ENCODE assay signal across 1 cellular context in genomic region chrX:53093177-53093655, GRCh38.
TF ChIP-seq lines count a peak whose summit lies in the region.

No MANE protein-coding gene starts in this region.

TF ChIP-seq in SK-N-SH treated with all-trans-retinoic acid at 6 μM for 48 hours, 23 proteins besides CTCF, POLR2A, EP300 and RAD21 (continued from another document):
- TF ChIP-seq CREB5 (CRISPR knock-in tag; IDR thresholded peaks at IDR 0.05; ENCODE audit: low read depth), result no peak
- TF ChIP-seq, protein P1, sequence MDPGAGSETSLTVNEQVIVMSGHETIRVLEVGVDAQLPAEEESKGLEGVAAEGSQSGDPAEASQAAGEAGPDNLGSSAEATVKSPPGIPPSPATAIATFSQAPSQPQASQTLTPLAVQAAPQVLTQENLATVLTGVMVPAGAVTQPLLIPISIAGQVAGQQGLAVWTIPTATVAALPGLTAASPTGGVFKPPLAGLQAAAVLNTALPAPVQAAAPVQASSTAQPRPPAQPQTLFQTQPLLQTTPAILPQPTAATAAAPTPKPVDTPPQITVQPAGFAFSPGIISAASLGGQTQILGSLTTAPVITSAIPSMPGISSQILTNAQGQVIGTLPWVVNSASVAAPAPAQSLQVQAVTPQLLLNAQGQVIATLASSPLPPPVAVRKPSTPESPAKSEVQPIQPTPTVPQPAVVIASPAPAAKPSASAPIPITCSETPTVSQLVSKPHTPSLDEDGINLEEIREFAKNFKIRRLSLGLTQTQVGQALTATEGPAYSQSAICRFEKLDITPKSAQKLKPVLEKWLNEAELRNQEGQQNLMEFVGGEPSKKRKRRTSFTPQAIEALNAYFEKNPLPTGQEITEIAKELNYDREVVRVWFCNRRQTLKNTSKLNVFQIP (CRISPR knock-in tag; IDR thresholded peaks at IDR 0.05; ENCODE audit: borderline replicate concordance, low read depth), result no peak
TF ChIP-seq in SK-N-SH treated with all-trans-retinoic acid at 6 μM for 48 hours: peak in this region for 0.
